In genomic region chrX:141044246-141044645, GRCh38 we compare ENCODE assay signal across 6 cellular contexts. TPM values are rescaled to one million over a fixed set of nuclear protein-coding genes. Genes with fewer than 3 reads are reported as not detected.
"Had no signal": no experiment of that assay in that cellular context is flagged by ENCODE, and none has a peak within 500 bp of the region (broad histone marks: within the 10 kb centered on the region; RNA-seq: fewer than 3 reads in every experiment).

No MANE protein-coding gene starts in this region.

RNA-seq across cellular contexts. Expression of gene SPANXB1, which starts 41.9 kb away (rescaled TPM):
- total RNA-seq: MCF 10A, NCI-H460, OCI-LY7, Right ventricle myocardium superior, SJSA1 had no signal
- polyA plus RNA-seq: SK-N-SH had no signal
